Comparison of ENCODE assay signal across 19 cellular contexts in genomic region chr4:107130157-107130556, GRCh38.
"Had no signal": no experiment of that assay in that cellular context is flagged by ENCODE, and none has a peak within 500 bp of the region (broad histone marks: within the 10 kb centered on the region; RNA-seq: fewer than 3 reads in every experiment).

No MANE protein-coding gene starts in this region.

- H3K27me3 ChIP-seq: esophagus muscularis mucosa, heart left ventricle, neutrophil, sigmoid colon, thyroid gland, uterus had no signal

- H3K4me3 ChIP-seq: esophagus muscularis mucosa, heart left ventricle, prostate gland, sigmoid colon, thyroid gland, uterus had no signal

- DNase-seq: activated CD4-positive, alpha-beta T cell treated with anti-CD3 and anti-CD28 coated beads for 1 hour; activated CD4-positive, alpha-beta T cell treated with anti-CD3 and anti-CD28 coated beads, Interleukin-2, amount 50 U/mL, for 48 hours; activated CD8-positive, alpha-beta memory T cell treated with anti-CD3 and anti-CD28 coated beads, Interleukin-2, amount 10 ng/mL, durations not matched to agents 7 days and 5 days; activated effector memory CD4-positive, alpha-beta T cell treated with anti-CD3 and anti-CD28 coated beads, Interleukin-2, amount 50 U/mL, for 16 hours; activated T-cell treated with anti-CD3 and anti-CD28 coated beads, Interleukin-2, amount 50 U/mL, for 24 hours; amniotic stem cell; cerebellar nuclear complex; endodermal cell; foreskin melanocyte; heart left ventricle; left ventricle myocardium superior; sigmoid colon; stimulated activated CD4-positive, alpha-beta T cell treated with anti-CD3 and anti-CD28 coated beads, Interleukin-4, amount 100 ng/mL, for 24 hours; stimulated activated naive CD8-positive, alpha-beta T cell treated with anti-CD3 and anti-CD28 coated beads, Interleukin-15, amount 100 ng/mL, for 72 hours; thyroid gland; uterus had no signal

- H3K27ac ChIP-seq: esophagus muscularis mucosa, heart left ventricle, neutrophil, prostate gland, sigmoid colon, thyroid gland, uterus had no signal

- H3K4me1 ChIP-seq: esophagus muscularis mucosa, heart left ventricle, prostate gland, thyroid gland, uterus had no signal

- H3K36me3 ChIP-seq: esophagus muscularis mucosa, heart left ventricle, neutrophil, prostate gland, sigmoid colon, thyroid gland, uterus had no signal

- H3K9me3 ChIP-seq: esophagus muscularis mucosa, heart left ventricle, neutrophil, prostate gland, sigmoid colon, thyroid gland, uterus had no signal
